Comparison of ENCODE assay signal across 1 cellular context in the genomic region with DNA sequence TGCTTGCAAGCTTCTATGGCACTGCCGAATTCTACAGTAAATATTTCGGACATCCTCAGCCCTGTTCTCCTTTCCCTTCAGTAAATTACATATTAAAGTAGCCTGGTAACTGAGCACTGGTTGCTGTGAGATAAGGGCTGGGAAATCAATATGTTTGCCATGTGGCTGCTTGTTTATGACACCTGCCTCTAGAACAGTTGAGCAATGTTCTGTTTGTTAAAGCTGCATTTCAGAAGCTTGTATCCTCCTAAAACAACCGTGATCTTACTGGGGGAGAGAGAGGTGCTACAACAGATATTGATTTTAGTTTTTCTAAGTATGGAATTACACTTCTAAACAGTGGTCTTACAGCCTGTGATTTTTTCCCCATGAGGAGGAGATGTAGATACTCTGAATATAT.
TF ChIP-seq lines count a peak whose summit lies in the region.

No MANE protein-coding gene starts in this region.

TF ChIP-seq in HepG2, 621 proteins besides CTCF, POLR2A, EP300 and RAD21 (continued from another document and continues in another):
- TF ChIP-seq, protein P1, sequence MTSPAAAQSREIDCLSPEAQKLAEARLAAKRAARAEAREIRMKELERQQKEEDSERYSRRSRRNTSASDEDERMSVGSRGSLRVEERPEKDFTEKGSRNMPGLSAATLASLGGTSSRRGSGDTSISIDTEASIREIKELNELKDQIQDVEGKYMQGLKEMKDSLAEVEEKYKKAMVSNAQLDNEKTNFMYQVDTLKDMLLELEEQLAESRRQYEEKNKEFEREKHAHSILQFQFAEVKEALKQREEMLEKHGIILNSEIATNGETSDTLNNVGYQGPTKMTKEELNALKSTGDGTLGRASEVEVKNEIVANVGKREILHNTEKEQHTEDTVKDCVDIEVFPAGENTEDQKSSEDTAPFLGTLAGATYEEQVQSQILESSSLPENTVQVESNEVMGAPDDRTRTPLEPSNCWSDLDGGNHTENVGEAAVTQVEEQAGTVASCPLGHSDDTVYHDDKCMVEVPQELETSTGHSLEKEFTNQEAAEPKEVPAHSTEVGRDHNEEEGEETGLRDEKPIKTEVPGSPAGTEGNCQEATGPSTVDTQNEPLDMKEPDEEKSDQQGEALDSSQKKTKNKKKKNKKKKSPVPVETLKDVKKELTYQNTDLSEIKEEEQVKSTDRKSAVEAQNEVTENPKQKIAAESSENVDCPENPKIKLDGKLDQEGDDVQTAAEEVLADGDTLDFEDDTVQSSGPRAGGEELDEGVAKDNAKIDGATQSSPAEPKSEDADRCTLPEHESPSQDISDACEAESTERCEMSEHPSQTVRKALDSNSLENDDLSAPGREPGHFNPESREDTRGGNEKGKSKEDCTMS (CRISPR knock-in tag; conservative IDR thresholded peaks at IDR 0.05): no peak
- TF ChIP-seq FOXA3 (CRISPR knock-in tag; IDR thresholded peaks at IDR 0.05) (peak; percentile 86), ZNF446 (CRISPR knock-in tag; IDR thresholded peaks at IDR 0.05) (no peak), IKZF1 (IDR thresholded peaks at IDR 0.05) (no peak), CBX2 (IDR thresholded peaks at IDR 0.05; ENCODE audit: low read depth, low read length) (no peak), CBX2 (CRISPR knock-in tag; IDR thresholded peaks at IDR 0.05; ENCODE audit: low read depth) (0 out of 2 replicates have a peak, but pooled peaks have one; percentile 47), PHF21A (CRISPR knock-in tag; IDR thresholded peaks at IDR 0.05) (no peak), FOXO1 (CRISPR knock-in tag; IDR thresholded peaks at IDR 0.05) (peak; percentile 86), MED1 (CRISPR knock-in tag; IDR thresholded peaks at IDR 0.05) (peak; percentile 58; the same call in 1 of the 2 replicates), NFKBIZ (CRISPR knock-in tag; IDR thresholded peaks at IDR 0.05) (no peak), FOXP1 (IDR thresholded peaks at IDR 0.05) (no peak), FOXP1 (CRISPR knock-in tag; IDR thresholded peaks at IDR 0.05) (peak; percentile 98), TBX2 (CRISPR knock-in tag; IDR thresholded peaks at IDR 0.05; ENCODE audit: borderline replicate concordance) (peak; percentile 90), ZNF34 (CRISPR knock-in tag; IDR thresholded peaks at IDR 0.05; ENCODE audit: borderline replicate concordance) (no peak), ZNF350 (CRISPR knock-in tag; IDR thresholded peaks at IDR 0.05; ENCODE audit: borderline replicate concordance, low read depth) (no peak), KDM5B (CRISPR knock-in tag; IDR thresholded peaks at IDR 0.05; ENCODE audit: borderline replicate concordance) (no peak), LCORL (IDR thresholded peaks at IDR 0.05) (no peak), LCORL (CRISPR knock-in tag; IDR thresholded peaks at IDR 0.05) (peak; percentile 64; the same call in 1 of the 2 replicates), ZNF451 (CRISPR knock-in tag; IDR thresholded peaks at IDR 0.05) (no peak), ZZZ3 (CRISPR knock-in tag; IDR thresholded peaks at IDR 0.05; ENCODE audit: borderline replicate concordance) (no peak), MAZ (IDR thresholded peaks at IDR 0.05; ENCODE audit: borderline replicate concordance, low read depth, low read length) (no peak), MAZ (CRISPR knock-in tag; IDR thresholded peaks at IDR 0.05; ENCODE audit: low read depth) (0 out of 2 replicates have a peak, but pooled peaks have one; percentile 31), JUN (CRISPR knock-in tag; IDR thresholded peaks at IDR 0.05) (no peak), NR2F1 (CRISPR knock-in tag; IDR thresholded peaks at IDR 0.05) (no peak), ZNF672 (CRISPR knock-in tag; IDR thresholded peaks at IDR 0.05) (no peak), GABPA (IDR thresholded peaks at IDR 0.05; ENCODE audit: low read depth, low read length) (no peak), GABPA (CRISPR knock-in tag; IDR thresholded peaks at IDR 0.05; ENCODE audit: low read depth) (peak; percentile 23; the same call in 1 of the 2 replicates), TGIF2 (CRISPR knock-in tag; IDR thresholded peaks at IDR 0.05) (no peak), PHF8 (CRISPR knock-in tag; IDR thresholded peaks at IDR 0.05) (no peak), MEF2D (CRISPR knock-in tag; IDR thresholded peaks at IDR 0.05) (0 out of 2 replicates have a peak, but pooled peaks have one; percentile 47), KDM4B (CRISPR knock-in tag; IDR thresholded peaks at IDR 0.05) (0 out of 2 replicates have a peak, but pooled peaks have one; percentile 21), RXRB (CRISPR knock-in tag; IDR thresholded peaks at IDR 0.05; ENCODE audit: borderline replicate concordance) (peak; percentile 50; the same call in 1 of the 2 replicates)
- TF ChIP-seq, protein P2, sequence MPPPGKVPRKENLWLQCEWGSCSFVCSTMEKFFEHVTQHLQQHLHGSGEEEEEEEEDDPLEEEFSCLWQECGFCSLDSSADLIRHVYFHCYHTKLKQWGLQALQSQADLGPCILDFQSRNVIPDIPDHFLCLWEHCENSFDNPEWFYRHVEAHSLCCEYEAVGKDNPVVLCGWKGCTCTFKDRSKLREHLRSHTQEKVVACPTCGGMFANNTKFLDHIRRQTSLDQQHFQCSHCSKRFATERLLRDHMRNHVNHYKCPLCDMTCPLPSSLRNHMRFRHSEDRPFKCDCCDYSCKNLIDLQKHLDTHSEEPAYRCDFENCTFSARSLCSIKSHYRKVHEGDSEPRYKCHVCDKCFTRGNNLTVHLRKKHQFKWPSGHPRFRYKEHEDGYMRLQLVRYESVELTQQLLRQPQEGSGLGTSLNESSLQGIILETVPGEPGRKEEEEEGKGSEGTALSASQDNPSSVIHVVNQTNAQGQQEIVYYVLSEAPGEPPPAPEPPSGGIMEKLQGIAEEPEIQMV (CRISPR knock-in tag; IDR thresholded peaks at IDR 0.05; ENCODE audit: low read depth): no peak
- TF ChIP-seq, protein P3, sequence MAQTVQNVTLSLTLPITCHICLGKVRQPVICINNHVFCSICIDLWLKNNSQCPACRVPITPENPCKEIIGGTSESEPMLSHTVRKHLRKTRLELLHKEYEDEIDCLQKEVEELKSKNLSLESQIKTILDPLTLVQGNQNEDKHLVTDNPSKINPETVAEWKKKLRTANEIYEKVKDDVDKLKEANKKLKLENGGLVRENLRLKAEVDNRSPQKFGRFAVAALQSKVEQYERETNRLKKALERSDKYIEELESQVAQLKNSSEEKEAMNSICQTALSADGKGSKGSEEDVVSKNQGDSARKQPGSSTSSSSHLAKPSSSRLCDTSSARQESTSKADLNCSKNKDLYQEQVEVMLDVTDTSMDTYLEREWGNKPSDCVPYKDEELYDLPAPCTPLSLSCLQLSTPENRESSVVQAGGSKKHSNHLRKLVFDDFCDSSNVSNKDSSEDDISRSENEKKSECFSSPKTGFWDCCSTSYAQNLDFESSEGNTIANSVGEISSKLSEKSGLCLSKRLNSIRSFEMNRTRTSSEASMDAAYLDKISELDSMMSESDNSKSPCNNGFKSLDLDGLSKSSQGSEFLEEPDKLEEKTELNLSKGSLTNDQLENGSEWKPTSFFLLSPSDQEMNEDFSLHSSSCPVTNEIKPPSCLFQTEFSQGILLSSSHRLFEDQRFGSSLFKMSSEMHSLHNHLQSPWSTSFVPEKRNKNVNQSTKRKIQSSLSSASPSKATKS (CRISPR knock-in tag; IDR thresholded peaks at IDR 0.05): no peak
- TF ChIP-seq, protein P4, sequence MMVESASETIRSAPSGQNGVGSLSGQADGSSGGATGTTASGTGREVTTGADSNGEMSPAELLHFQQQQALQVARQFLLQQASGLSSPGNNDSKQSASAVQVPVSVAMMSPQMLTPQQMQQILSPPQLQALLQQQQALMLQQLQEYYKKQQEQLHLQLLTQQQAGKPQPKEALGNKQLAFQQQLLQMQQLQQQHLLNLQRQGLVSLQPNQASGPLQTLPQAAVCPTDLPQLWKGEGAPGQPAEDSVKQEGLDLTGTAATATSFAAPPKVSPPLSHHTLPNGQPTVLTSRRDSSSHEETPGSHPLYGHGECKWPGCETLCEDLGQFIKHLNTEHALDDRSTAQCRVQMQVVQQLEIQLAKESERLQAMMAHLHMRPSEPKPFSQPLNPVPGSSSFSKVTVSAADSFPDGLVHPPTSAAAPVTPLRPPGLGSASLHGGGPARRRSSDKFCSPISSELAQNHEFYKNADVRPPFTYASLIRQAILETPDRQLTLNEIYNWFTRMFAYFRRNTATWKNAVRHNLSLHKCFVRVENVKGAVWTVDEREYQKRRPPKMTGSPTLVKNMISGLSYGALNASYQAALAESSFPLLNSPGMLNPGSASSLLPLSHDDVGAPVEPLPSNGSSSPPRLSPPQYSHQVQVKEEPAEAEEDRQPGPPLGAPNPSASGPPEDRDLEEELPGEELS (CRISPR knock-in tag; IDR thresholded peaks at IDR 0.05): peak; percentile 98
- TF ChIP-seq, protein P5, sequence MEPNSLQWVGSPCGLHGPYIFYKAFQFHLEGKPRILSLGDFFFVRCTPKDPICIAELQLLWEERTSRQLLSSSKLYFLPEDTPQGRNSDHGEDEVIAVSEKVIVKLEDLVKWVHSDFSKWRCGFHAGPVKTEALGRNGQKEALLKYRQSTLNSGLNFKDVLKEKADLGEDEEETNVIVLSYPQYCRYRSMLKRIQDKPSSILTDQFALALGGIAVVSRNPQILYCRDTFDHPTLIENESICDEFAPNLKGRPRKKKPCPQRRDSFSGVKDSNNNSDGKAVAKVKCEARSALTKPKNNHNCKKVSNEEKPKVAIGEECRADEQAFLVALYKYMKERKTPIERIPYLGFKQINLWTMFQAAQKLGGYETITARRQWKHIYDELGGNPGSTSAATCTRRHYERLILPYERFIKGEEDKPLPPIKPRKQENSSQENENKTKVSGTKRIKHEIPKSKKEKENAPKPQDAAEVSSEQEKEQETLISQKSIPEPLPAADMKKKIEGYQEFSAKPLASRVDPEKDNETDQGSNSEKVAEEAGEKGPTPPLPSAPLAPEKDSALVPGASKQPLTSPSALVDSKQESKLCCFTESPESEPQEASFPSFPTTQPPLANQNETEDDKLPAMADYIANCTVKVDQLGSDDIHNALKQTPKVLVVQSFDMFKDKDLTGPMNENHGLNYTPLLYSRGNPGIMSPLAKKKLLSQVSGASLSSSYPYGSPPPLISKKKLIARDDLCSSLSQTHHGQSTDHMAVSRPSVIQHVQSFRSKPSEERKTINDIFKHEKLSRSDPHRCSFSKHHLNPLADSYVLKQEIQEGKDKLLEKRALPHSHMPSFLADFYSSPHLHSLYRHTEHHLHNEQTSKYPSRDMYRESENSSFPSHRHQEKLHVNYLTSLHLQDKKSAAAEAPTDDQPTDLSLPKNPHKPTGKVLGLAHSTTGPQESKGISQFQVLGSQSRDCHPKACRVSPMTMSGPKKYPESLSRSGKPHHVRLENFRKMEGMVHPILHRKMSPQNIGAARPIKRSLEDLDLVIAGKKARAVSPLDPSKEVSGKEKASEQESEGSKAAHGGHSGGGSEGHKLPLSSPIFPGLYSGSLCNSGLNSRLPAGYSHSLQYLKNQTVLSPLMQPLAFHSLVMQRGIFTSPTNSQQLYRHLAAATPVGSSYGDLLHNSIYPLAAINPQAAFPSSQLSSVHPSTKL (CRISPR knock-in tag; IDR thresholded peaks at IDR 0.05): peak; percentile 91
- TF ChIP-seq, protein P6, sequence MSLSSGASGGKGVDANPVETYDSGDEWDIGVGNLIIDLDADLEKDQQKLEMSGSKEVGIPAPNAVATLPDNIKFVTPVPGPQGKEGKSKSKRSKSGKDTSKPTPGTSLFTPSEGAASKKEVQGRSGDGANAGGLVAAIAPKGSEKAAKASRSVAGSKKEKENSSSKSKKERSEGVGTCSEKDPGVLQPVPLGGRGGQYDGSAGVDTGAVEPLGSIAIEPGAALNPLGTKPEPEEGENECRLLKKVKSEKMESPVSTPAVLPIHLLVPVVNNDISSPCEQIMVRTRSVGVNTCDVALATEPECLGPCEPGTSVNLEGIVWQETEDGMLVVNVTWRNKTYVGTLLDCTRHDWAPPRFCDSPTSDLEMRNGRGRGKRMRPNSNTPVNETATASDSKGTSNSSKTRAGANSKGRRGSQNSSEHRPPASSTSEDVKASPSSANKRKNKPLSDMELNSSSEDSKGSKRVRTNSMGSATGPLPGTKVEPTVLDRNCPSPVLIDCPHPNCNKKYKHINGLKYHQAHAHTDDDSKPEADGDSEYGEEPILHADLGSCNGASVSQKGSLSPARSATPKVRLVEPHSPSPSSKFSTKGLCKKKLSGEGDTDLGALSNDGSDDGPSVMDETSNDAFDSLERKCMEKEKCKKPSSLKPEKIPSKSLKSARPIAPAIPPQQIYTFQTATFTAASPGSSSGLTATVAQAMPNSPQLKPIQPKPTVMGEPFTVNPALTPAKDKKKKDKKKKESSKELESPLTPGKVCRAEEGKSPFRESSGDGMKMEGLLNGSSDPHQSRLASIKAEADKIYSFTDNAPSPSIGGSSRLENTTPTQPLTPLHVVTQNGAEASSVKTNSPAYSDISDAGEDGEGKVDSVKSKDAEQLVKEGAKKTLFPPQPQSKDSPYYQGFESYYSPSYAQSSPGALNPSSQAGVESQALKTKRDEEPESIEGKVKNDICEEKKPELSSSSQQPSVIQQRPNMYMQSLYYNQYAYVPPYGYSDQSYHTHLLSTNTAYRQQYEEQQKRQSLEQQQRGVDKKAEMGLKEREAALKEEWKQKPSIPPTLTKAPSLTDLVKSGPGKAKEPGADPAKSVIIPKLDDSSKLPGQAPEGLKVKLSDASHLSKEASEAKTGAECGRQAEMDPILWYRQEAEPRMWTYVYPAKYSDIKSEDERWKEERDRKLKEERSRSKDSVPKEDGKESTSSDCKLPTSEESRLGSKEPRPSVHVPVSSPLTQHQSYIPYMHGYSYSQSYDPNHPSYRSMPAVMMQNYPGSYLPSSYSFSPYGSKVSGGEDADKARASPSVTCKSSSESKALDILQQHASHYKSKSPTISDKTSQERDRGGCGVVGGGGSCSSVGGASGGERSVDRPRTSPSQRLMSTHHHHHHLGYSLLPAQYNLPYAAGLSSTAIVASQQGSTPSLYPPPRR (CRISPR knock-in tag; IDR thresholded peaks at IDR 0.05; ENCODE audit: borderline replicate concordance): peak; percentile 77; the same call in 1 of the 2 replicates
- TF ChIP-seq, protein P7, sequence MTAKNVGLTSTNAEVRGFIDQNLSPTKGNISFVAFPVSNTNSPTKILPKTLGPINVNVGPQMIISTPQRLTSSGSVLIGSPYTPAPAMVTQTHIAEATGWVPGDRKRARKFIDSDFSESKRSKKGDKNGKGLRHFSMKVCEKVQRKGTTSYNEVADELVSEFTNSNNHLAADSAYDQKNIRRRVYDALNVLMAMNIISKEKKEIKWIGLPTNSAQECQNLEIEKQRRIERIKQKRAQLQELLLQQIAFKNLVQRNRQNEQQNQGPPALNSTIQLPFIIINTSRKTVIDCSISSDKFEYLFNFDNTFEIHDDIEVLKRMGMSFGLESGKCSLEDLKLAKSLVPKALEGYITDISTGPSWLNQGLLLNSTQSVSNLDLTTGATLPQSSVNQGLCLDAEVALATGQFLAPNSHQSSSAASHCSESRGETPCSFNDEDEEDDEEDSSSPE (CRISPR knock-in tag; IDR thresholded peaks at IDR 0.05): no peak
- TF ChIP-seq, protein P8, sequence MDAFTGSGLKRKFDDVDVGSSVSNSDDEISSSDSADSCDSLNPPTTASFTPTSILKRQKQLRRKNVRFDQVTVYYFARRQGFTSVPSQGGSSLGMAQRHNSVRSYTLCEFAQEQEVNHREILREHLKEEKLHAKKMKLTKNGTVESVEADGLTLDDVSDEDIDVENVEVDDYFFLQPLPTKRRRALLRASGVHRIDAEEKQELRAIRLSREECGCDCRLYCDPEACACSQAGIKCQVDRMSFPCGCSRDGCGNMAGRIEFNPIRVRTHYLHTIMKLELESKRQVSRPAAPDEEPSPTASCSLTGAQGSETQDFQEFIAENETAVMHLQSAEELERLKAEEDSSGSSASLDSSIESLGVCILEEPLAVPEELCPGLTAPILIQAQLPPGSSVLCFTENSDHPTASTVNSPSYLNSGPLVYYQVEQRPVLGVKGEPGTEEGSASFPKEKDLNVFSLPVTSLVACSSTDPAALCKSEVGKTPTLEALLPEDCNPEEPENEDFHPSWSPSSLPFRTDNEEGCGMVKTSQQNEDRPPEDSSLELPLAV (CRISPR knock-in tag; conservative IDR thresholded peaks at IDR 0.05; ENCODE audit: low read depth): no peak
